2 cellular contexts compared by ENCODE assay signal in the genomic region with DNA sequence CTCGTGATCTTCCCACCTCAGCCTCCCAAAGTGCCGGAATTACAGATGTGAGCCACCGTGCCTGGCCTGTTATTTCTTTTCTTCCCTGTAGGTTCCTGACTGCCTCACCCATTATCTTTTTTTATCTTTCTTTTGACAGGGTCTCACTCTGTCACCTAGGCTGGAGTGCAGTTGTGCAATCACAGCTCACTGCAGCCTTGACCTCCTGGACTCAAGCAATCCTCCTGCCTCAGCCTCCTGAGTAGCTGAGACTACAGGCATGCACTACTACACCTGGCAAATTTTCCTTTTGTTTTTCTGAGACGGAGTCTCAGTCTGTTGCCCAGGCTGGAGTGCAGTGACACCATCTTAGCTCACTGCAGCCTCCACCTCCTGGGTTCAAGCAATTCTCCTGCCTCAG.
TF ChIP-seq lines count a peak whose summit lies in the region.
"Not testable (repeated sequence)": the region's sequence is repeated elsewhere in the genome, so short reads cannot be mapped to it uniquely, and the experiment has no call there.

No MANE protein-coding gene starts in this region.

TF ChIP-seq in K562, 482 proteins besides CTCF, POLR2A, EP300 and RAD21:
- TF ChIP-seq CEBPB (tag; IDR thresholded peaks at IDR 0.05) = peak; percentile 73
- peak; percentile 24; the same call in 1 of the 2 replicates for TF ChIP-seq CEBPG (CRISPR knock-in tag; IDR thresholded peaks at IDR 0.05)
- not testable (repeated sequence) for TF ChIP-seq CEBPG (tag; conservative IDR thresholded peaks at IDR 0.05 in 1 of 2, IDR thresholded peaks at IDR 0.05 in 1 of 2)

TF ChIP-seq in HepG2, 621 proteins besides CTCF, POLR2A, EP300 and RAD21:
- TF ChIP-seq ZMYM3 (CRISPR knock-in tag; IDR thresholded peaks at IDR 0.05) (peak; percentile 73; the same call in 1 of the 2 replicates), HNF4A (CRISPR knock-in tag; IDR thresholded peaks at IDR 0.05) (peak; percentile 60), ZMYM2 (CRISPR knock-in tag; IDR thresholded peaks at IDR 0.05) (peak; percentile 64), NR2F1 (CRISPR knock-in tag; IDR thresholded peaks at IDR 0.05) (0 out of 4 replicates have a peak, but pooled peaks of 1 of the 2 experiments have one; percentile 22), NR2F6 (CRISPR knock-in tag; IDR thresholded peaks at IDR 0.05) (0 out of 2 replicates have a peak, but pooled peaks have one; percentile 34), POGZ (CRISPR knock-in tag; IDR thresholded peaks at IDR 0.05) (peak; percentile 52; the same call in 1 of the 2 replicates), CEBPG (CRISPR knock-in tag; IDR thresholded peaks at IDR 0.05) (peak; percentile 81), SALL1 (CRISPR knock-in tag; IDR thresholded peaks at IDR 0.05) (peak; percentile 17; the same call in 1 of the 2 replicates)
- not testable (repeated sequence) for TF ChIP-seq NR2F6 (IDR thresholded peaks at IDR 0.05)
- TF ChIP-seq, protein P1, sequence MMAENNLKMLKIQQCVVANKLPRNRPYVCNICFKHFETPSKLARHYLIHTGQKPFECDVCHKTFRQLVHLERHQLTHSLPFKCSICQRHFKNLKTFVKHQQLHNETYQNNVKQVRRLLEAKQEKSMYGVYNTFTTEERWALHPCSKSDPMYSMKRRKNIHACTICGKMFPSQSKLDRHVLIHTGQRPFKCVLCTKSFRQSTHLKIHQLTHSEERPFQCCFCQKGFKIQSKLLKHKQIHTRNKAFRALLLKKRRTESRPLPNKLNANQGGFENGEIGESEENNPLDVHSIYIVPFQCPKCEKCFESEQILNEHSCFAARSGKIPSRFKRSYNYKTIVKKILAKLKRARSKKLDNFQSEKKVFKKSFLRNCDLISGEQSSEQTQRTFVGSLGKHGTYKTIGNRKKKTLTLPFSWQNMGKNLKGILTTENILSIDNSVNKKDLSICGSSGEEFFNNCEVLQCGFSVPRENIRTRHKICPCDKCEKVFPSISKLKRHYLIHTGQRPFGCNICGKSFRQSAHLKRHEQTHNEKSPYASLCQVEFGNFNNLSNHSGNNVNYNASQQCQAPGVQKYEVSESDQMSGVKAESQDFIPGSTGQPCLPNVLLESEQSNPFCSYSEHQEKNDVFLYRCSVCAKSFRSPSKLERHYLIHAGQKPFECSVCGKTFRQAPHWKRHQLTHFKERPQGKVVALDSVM (CRISPR knock-in tag; IDR thresholded peaks at IDR 0.05) = peak; percentile 99
